Comparison of ENCODE assay signal across 1 cellular context in genomic region chr20:561437-562231, GRCh38.
TF ChIP-seq lines count a peak whose summit lies in the region.

No MANE protein-coding gene starts in this region.

TF ChIP-seq in H1, 55 proteins besides CTCF, POLR2A, EP300 and RAD21:
- TF ChIP-seq YY1 (IDR thresholded peaks at IDR 0.05; ENCODE audit: low read depth, low read length) = no peak
- no peak for TF ChIP-seq TEAD4 (IDR thresholded peaks at IDR 0.05; ENCODE audit: low read depth, low read length)
- TF ChIP-seq CHD2 (IDR thresholded peaks at IDR 0.05; ENCODE audit: low read length) = no peak
- TF ChIP-seq MAFK (IDR thresholded peaks at IDR 0.05; ENCODE audit: low read depth, low read length) = no peak
- TF ChIP-seq NANOG (IDR thresholded peaks at IDR 0.05; ENCODE audit: insufficient read depth, low read depth, low read length, poor library complexity, severe bottlenecking) = no peak
- TF ChIP-seq CREB1 (IDR thresholded peaks at IDR 0.05) = no peak
- TF ChIP-seq RFX5 (IDR thresholded peaks at IDR 0.05; ENCODE audit: borderline replicate concordance, low read depth, low read length) = no peak
- TF ChIP-seq ATF2 (IDR thresholded peaks at IDR 0.05; ENCODE audit: low read length) = no peak
- TF ChIP-seq TAF7 (optimal IDR thresholded peaks at IDR 0.05; ENCODE audit: borderline replicate concordance, low read depth, low read length) = no peak
- TF ChIP-seq CHD7 (IDR thresholded peaks at IDR 0.05; ENCODE audit: insufficient replicate concordance, low read length) = no peak
- TF ChIP-seq RXRA (IDR thresholded peaks at IDR 0.05; ENCODE audit: insufficient read depth, low read depth, low read length) = no peak
